ENCODE assay signal across 10 cellular contexts in genomic region chrX:49183701-49184281, GRCh38. TPM values are rescaled to one million over a fixed set of nuclear protein-coding genes. Genes with fewer than 3 reads are reported as not detected.
DNase-seq lines count a peak whose midpoint lies in the region; ATAC-seq, FAIRE-seq and TF ChIP-seq lines count a peak whose summit lies in the region.
"Had no signal": no experiment of that assay in that cellular context is flagged by ENCODE, and none has a peak within 500 bp of the region (broad histone marks: within the 10 kb centered on the region; RNA-seq: fewer than 3 reads in every experiment).

No MANE protein-coding gene starts in this region.

- peaks cover 15% of the 10 kb centered on the region; the same call in 1 of the 2 replicates for H4K20me1 ChIP-seq in BLaER1
- peaks cover 0 to 3% of the 10 kb centered on the region in 2 experiments for H4K20me1 ChIP-seq in H1 (replicated peaks in 1 of 2; ENCODE audit: control insufficient read depth in 1 of 2, insufficient read depth in 2 of 2, low read length in 2 of 2)

- H2BK12ac ChIP-seq in H1 (ENCODE audit: low read depth, low read length) = no peak overlapping the region

- no peaks in the 10 kb centered on the region for H3K36me3 Mint-ChIP-seq in IgD-negative memory B cell
- peaks cover 6% of the 10 kb centered on the region for H3K36me3 Mint-ChIP-seq in osteocyte (ENCODE audit: unreplicated experiment)

- H3K27me3 Mint-ChIP-seq in IgD-negative memory B cell = no peaks in the 10 kb centered on the region
- no peaks in the 10 kb centered on the region for H3K27me3 Mint-ChIP-seq in osteocyte (ENCODE audit: unreplicated experiment)

- H2AK5ac ChIP-seq in H1 (ENCODE audit: low read depth, low read length) = no peak overlapping the region

- no peak overlapping the region for H3K14ac ChIP-seq in H1 (ENCODE audit: insufficient read length)

- no peak overlapping the region for H3K4ac ChIP-seq in H1 (replicated peaks; ENCODE audit: insufficient read length, low read depth, low read length)

- no peak overlapping the region for H2AFZ ChIP-seq in H1 (ENCODE audit: low read length)

- no peaks in the 10 kb centered on the region for H3K79me1 ChIP-seq in H1 (ENCODE audit: low read depth, low read length)

- H3K27ac ChIP-seq in BLaER1 = no peak overlapping the region
- H3K27ac ChIP-seq in H1 (ENCODE audit: low read depth, low read length) = no peak overlapping the region

- H3K4me3 Mint-ChIP-seq in IgD-negative memory B cell (peak overlapping the region in 2 of 4 donors; percentile 9 to 88), osteocyte (ENCODE audit: unreplicated experiment) (peak overlapping the region; percentile 62)

- H2BK15ac ChIP-seq in H1 (ENCODE audit: low read length) = no peak overlapping the region

- no peak overlapping the region for H3K18ac ChIP-seq in H1 (ENCODE audit: extremely low read depth, low read length)

- no peak for TF ChIP-seq POLR2A in H1 (IDR thresholded peaks at IDR 0.05; ENCODE audit: control extremely low read depth in 1 of 2, low read depth in 2 of 2, low read length in 2 of 2)

- H3K9ac ChIP-seq in BLaER1 (no peak overlapping the region), H1 (replicated peaks in 1 of 4; ENCODE audit: extremely low read depth in 1 of 4, low read depth in 3 of 4, low read length in 3 of 4) (no peak overlapping the region)

- H3K9me3 Mint-ChIP-seq in IgD-negative memory B cell (peaks cover 0 to 1% (median 0%) of the 10 kb centered on the region in 3 donors), osteocyte (ENCODE audit: unreplicated experiment) (peaks cover 4% of the 10 kb centered on the region)

- H3K4me1 Mint-ChIP-seq in IgD-negative memory B cell (peaks cover 0 to 5% (median 4%) of the 10 kb centered on the region in 3 donors), osteocyte (ENCODE audit: unreplicated experiment) (peaks cover 14% of the 10 kb centered on the region)

- H3K23ac ChIP-seq in H1 (ENCODE audit: insufficient read length) = no peak overlapping the region

- CTCF ChIA-PET in H1 (lab: Charles Lee; ENCODE audit: partially characterized antibody) = interaction anchor here (0.7 kb wide), 2 partner anchors 17 to 28 kb away, joined by 3 read pairs; no protein-coding TSS in a partner anchor

- TF ChIP-seq CTCF in H1 (IDR thresholded peaks at IDR 0.05; ENCODE audit: control extremely low read depth in 1 of 3, insufficient read depth in 1 of 3, low read depth in 1 of 3, low read length in 3 of 3) = no peak
- TF ChIP-seq CTCF in osteocyte (IDR thresholded peaks at IDR 0.05) = no peak

- H3K56ac ChIP-seq in H1 (replicated peaks; ENCODE audit: insufficient read length, low read depth, low read length) = no peak overlapping the region

- H3K4me1 ChIP-seq in BLaER1 (peaks cover 16% of the 10 kb centered on the region), H1 (replicated peaks in 1 of 4; ENCODE audit: control insufficient read depth in 3 of 4, insufficient read depth in 4 of 4, low read length in 3 of 4) (peaks cover 0 to 6% (median 5%) of the 10 kb centered on the region in 4 experiments; a peak in 3 of 7 replicates)

- no peak overlapping the region for H4K91ac ChIP-seq in H1 (replicated peaks; ENCODE audit: insufficient read length, low read length)

- no peak overlapping the region for H4K5ac ChIP-seq in H1 (ENCODE audit: insufficient read length, low read depth, low read length)

- FAIRE-seq in H1 (lab: Jason Lieb, UNC) = no peak
- no peak for FAIRE-seq in frontal cortex (lab: Jason Lieb, UNC)

- no peak overlapping the region for H3K4me3 ChIP-seq in BLaER1
- H3K4me3 ChIP-seq in H1 (ENCODE audit: extremely low read depth in 1 of 4, insufficient read depth in 2 of 4, low read depth in 3 of 4, low read length in 4 of 4) = peak overlapping the region in 1 of 4 experiments; percentile 75; a peak in 1 of 8 replicates

- TF ChIP-seq RAD21 in H1 (IDR thresholded peaks at IDR 0.05 in 1 of 2, conservative IDR thresholded peaks at IDR 0.05 in 1 of 2; ENCODE audit: low read depth in 2 of 2, low read length in 2 of 2) = no peak

- ATAC-seq in GM21515 (IDR thresholded peaks at IDR 0.05; ENCODE audit: unreplicated experiment) = no peak

- peaks cover 7% of the 10 kb centered on the region for H3K9me3 ChIP-seq in BLaER1
- H3K9me3 ChIP-seq in H1 (ENCODE audit: insufficient read depth in 2 of 2, low read depth in 1 of 2, low read length in 1 of 2) = no peaks in the 10 kb centered on the region

- no peak overlapping the region for H2BK20ac ChIP-seq in H1 (ENCODE audit: low read length)

- H3K36me3 ChIP-seq in BLaER1 = peaks cover 41% of the 10 kb centered on the region
- H3K36me3 ChIP-seq in H1 (ENCODE audit: control insufficient read depth in 2 of 4, insufficient read depth in 4 of 4, low read length in 3 of 4) = peaks cover 0 to 9% (median 2%) of the 10 kb centered on the region in 4 experiments; a peak in 4 of 8 replicates

- H3K27ac Mint-ChIP-seq in IgD-negative memory B cell = peak overlapping the region; percentile 78 to 98 (median 89)
- H3K27ac Mint-ChIP-seq in osteocyte (ENCODE audit: unreplicated experiment) = peak overlapping the region; percentile 68

- H2BK120ac ChIP-seq in H1 (replicated peaks; ENCODE audit: low read depth, low read length) = no peak overlapping the region

- H3K27me3 ChIP-seq in BLaER1 = no peaks in the 10 kb centered on the region
- H3K27me3 ChIP-seq in H1 (replicated peaks in 1 of 4; ENCODE audit: control insufficient read depth in 3 of 4, extremely low read depth in 1 of 4, insufficient read depth in 3 of 4, low read length in 3 of 4) = no peaks in the 10 kb centered on the region

- 80% methylated on average over 10 of the region's 18 CpGs; no CpG with 5 or more reads in 1 of the 2 experiments for WGBS in H1 (ENCODE audit: extremely low coverage in 1 of 2, insufficient coverage in 1 of 2, insufficient read length in 1 of 2, insufficient replicate concordance in 2 of 2, low coverage in 1 of 2, low lambda C conversion rate in 2 of 2, missing lambda C conversion rate in 1 of 2), 2 experiments

- H3K4me2 ChIP-seq in BLaER1 = peak overlapping the region; percentile 87
- peak overlapping the region; percentile 60 to 68 for H3K4me2 ChIP-seq in H1 (ENCODE audit: insufficient read depth in 1 of 2, low read depth in 2 of 2, low read length in 2 of 2)

- no peaks in the 10 kb centered on the region for H3K79me2 ChIP-seq in H1 (ENCODE audit: control insufficient read depth in 1 of 2, insufficient read depth in 2 of 2, low read length in 2 of 2)

- H4K8ac ChIP-seq in H1 (ENCODE audit: extremely low read depth, insufficient read depth, low read length) = no peak overlapping the region

- POLR2A ChIA-PET in H1 (lab: Charles Lee; ENCODE audit: partially characterized antibody) = interaction anchor here (1.6 kb wide), 1 partner anchor 46 kb away, joined by 4 read pairs; no protein-coding TSS in a partner anchor

- no peak overlapping the region for H2BK5ac ChIP-seq in H1 (ENCODE audit: low read depth, low read length)

- H3K23me2 ChIP-seq in H1 (ENCODE audit: low read depth, low read length) = peaks cover 7% of the 10 kb centered on the region; the same call in 1 of the 2 replicates

- DNase-seq in H1 (ENCODE audit: low read depth in 1 of 2, low spot score in 2 of 2) (no peak), osteocyte (ENCODE audit: extremely low spot score, unreplicated experiment) (no peak), frontal cortex (ENCODE audit: low spot score in 2 of 2) (no peak), Ammon's horn (ENCODE audit: low spot score) (no peak)
- no peak for DNase-seq in stimulated activated CD4-positive, alpha-beta T cell treated with anti-CD3 and anti-CD28 coated beads, Interleukin-1b, Interleukin-23, amount 100 ng/mL, for 48 hours

- TF ChIP-seq EP300 in H1 (IDR thresholded peaks at IDR 0.05; ENCODE audit: borderline replicate concordance in 1 of 2, low read depth in 2 of 2, low read length in 2 of 2) = no peak

RNA-seq across cellular contexts. Expression of gene PRICKLE3, which starts 2.4 kb away (rescaled TPM):
- 9.5 TPM for polyA plus RNA-seq in IgD-negative memory B cell
- total RNA-seq in H1 (2021; fragmentation: NEBNext Ultra II Directional; extraction: Animal tissue kit (Norgen Biotek cat#: 25700)) = 8.4 and 10.6 TPM in 2 replicates
- 9.1 and 15.1 TPM in 2 replicates for polyA plus RNA-seq in H1 (2011; rRNA removed)
- 5.4 TPM for polyA plus RNA-seq in H1 (2011; cell fraction: cytosol; rRNA removed)
- polyA plus RNA-seq in H1 (2011; cell fraction: nucleus; rRNA removed) = 16.0 TPM
- polyA plus RNA-seq in H1 (2012, experiment 1 of 2) = 9.0 to 13.6 TPM (median 12.4 TPM) in 4 replicates
- polyA plus RNA-seq in H1 (2012, experiment 2 of 2) = 12.3 TPM
- polyA plus RNA-seq in H1 (2013, experiment 1 of 2) = 5.5 TPM
- polyA plus RNA-seq in H1 (2013, experiment 2 of 2) = 5.2 TPM
- polyA minus RNA-seq in H1 (2011; rRNA and poly(A)+ RNA removed) = 5.5 and 6.8 TPM in 2 replicates
- 8.3 TPM for polyA minus RNA-seq in H1 (2011; cell fraction: cytosol; rRNA and poly(A)+ RNA removed)
- 11.0 TPM for polyA minus RNA-seq in H1 (2011; cell fraction: nucleus; rRNA and poly(A)+ RNA removed)
- 7.7 and 8.5 TPM in 2 replicates for total RNA-seq in osteocyte
- total RNA-seq in frontal cortex = under 0.01 TPM

RNA-seq across cellular contexts. Expression of gene PLP2, which starts 12.1 kb away (rescaled TPM):
- polyA plus RNA-seq in IgD-negative memory B cell = 292 TPM
- total RNA-seq in H1 (2021; fragmentation: NEBNext Ultra II Directional; extraction: Animal tissue kit (Norgen Biotek cat#: 25700)) = 9.0 and 10.3 TPM in 2 replicates
- 23.4 and 25.6 TPM in 2 replicates for polyA plus RNA-seq in H1 (2011; rRNA removed)
- polyA plus RNA-seq in H1 (2011; cell fraction: cytosol; rRNA removed) = 14.0 TPM
- 8.6 TPM for polyA plus RNA-seq in H1 (2011; cell fraction: nucleus; rRNA removed)
- 14.3 to 18.4 TPM (median 15.5 TPM) in 4 replicates for polyA plus RNA-seq in H1 (2012, experiment 1 of 2)
- 16.9 TPM for polyA plus RNA-seq in H1 (2012, experiment 2 of 2)
- 31.9 TPM for polyA plus RNA-seq in H1 (2013, experiment 1 of 2)
- 39.0 TPM for polyA plus RNA-seq in H1 (2013, experiment 2 of 2)
- polyA minus RNA-seq in H1 (2011; rRNA and poly(A)+ RNA removed) = 7.6 and 10.2 TPM in 2 replicates
- 8.1 TPM for polyA minus RNA-seq in H1 (2011; cell fraction: cytosol; rRNA and poly(A)+ RNA removed)
- polyA minus RNA-seq in H1 (2011; cell fraction: nucleus; rRNA and poly(A)+ RNA removed) = 2.0 TPM
- 97.4 and 100 TPM in 2 replicates for total RNA-seq in osteocyte
- total RNA-seq in frontal cortex = 0.82 TPM

RNA-seq across cellular contexts. Expression of gene SYP, which starts 16.2 kb away (rescaled TPM):
- polyA plus RNA-seq in IgD-negative memory B cell = 1.1 TPM
- 10.2 and 10.8 TPM in 2 replicates for total RNA-seq in H1 (2021; fragmentation: NEBNext Ultra II Directional; extraction: Animal tissue kit (Norgen Biotek cat#: 25700))
- 4.3 and 7.2 TPM in 2 replicates for polyA plus RNA-seq in H1 (2011; rRNA removed)
- polyA plus RNA-seq in H1 (2011; cell fraction: cytosol; rRNA removed) = 5.8 TPM
- 7.7 TPM for polyA plus RNA-seq in H1 (2011; cell fraction: nucleus; rRNA removed)
- 10.7 to 13.8 TPM (median 12.0 TPM) in 4 replicates for polyA plus RNA-seq in H1 (2012, experiment 1 of 2)
- polyA plus RNA-seq in H1 (2012, experiment 2 of 2) = 10.9 TPM
- polyA plus RNA-seq in H1 (2013, experiment 1 of 2) = 8.1 TPM
- 8.3 TPM for polyA plus RNA-seq in H1 (2013, experiment 2 of 2)
- polyA minus RNA-seq in H1 (2011; rRNA and poly(A)+ RNA removed) = 4.7 and 8.7 TPM in 2 replicates
- 4.3 TPM for polyA minus RNA-seq in H1 (2011; cell fraction: cytosol; rRNA and poly(A)+ RNA removed)
- 3.1 TPM for polyA minus RNA-seq in H1 (2011; cell fraction: nucleus; rRNA and poly(A)+ RNA removed)
- 1.5 and 2.3 TPM in 2 replicates for total RNA-seq in osteocyte
- total RNA-seq in frontal cortex = 151 TPM

RNA-seq across cellular contexts. Expression of gene MAGIX, which starts 21.2 kb away (rescaled TPM):
- polyA plus RNA-seq in IgD-negative memory B cell (0.49 TPM), H1 (2011; rRNA removed) (1.1 and 1.9 TPM in 2 replicates)
- total RNA-seq in H1 (2021; fragmentation: NEBNext Ultra II Directional; extraction: Animal tissue kit (Norgen Biotek cat#: 25700)) = 0.37 and 0.46 TPM in 2 replicates
- 0.97 TPM for polyA plus RNA-seq in H1 (2011; cell fraction: cytosol; rRNA removed)
- 1.9 TPM for polyA plus RNA-seq in H1 (2011; cell fraction: nucleus; rRNA removed)
- polyA plus RNA-seq in H1 (2012, experiment 1 of 2) = 0.42 to 0.62 TPM (median 0.58 TPM) in 4 replicates
- polyA plus RNA-seq in H1 (2012, experiment 2 of 2) = 1.0 TPM
- 0.32 TPM for polyA plus RNA-seq in H1 (2013, experiment 1 of 2)
- 0.53 TPM for polyA plus RNA-seq in H1 (2013, experiment 2 of 2)
- polyA minus RNA-seq in H1 (2011; rRNA and poly(A)+ RNA removed) = 0.09 and 0.15 TPM in 2 replicates
- polyA minus RNA-seq in H1 (2011; cell fraction: cytosol; rRNA and poly(A)+ RNA removed) = not detected
- polyA minus RNA-seq in H1 (2011; cell fraction: nucleus; rRNA and poly(A)+ RNA removed) = 1.2 TPM
- total RNA-seq in osteocyte (1.2 and 2.3 TPM in 2 replicates), frontal cortex (2.4 TPM)

RNA-seq across cellular contexts. Expression of gene CACNA1F, which starts 49.3 kb away (rescaled TPM):
- polyA plus RNA-seq in IgD-negative memory B cell = not detected
- 0.77 and 0.84 TPM in 2 replicates for total RNA-seq in H1 (2021; fragmentation: NEBNext Ultra II Directional; extraction: Animal tissue kit (Norgen Biotek cat#: 25700))
- 0.59 and 1.7 TPM in 2 replicates for polyA plus RNA-seq in H1 (2011; rRNA removed)
- polyA plus RNA-seq in H1 (2011; cell fraction: cytosol; rRNA removed) = 1.1 TPM
- polyA plus RNA-seq in H1 (2011; cell fraction: nucleus; rRNA removed) = 6.3 TPM
- polyA plus RNA-seq in H1 (2012, experiment 1 of 2) = 0.62 to 1.1 TPM (median 0.82 TPM) in 4 replicates
- 0.33 TPM for polyA plus RNA-seq in H1 (2012, experiment 2 of 2)
- polyA plus RNA-seq in H1 (2013, experiment 1 of 2) = 0.59 TPM
- 0.42 TPM for polyA plus RNA-seq in H1 (2013, experiment 2 of 2)
- polyA minus RNA-seq in H1 (2011; rRNA and poly(A)+ RNA removed) = 0.76 and 1.2 TPM in 2 replicates
- 1.6 TPM for polyA minus RNA-seq in H1 (2011; cell fraction: cytosol; rRNA and poly(A)+ RNA removed)
- 3.7 TPM for polyA minus RNA-seq in H1 (2011; cell fraction: nucleus; rRNA and poly(A)+ RNA removed)
- not detected in 2 replicates for total RNA-seq in osteocyte
- total RNA-seq in frontal cortex = under 0.01 TPM
- total RNA-seq: G401, skeletal muscle tissue had no signal

Comparison
In these comparisons a context has a peak if more than half of its experiments do, and no peak if none do; other contexts are left out.
1. RNA of gene SYP, which starts 16.2 kb away (total RNA-seq): 151 TPM in frontal cortex (single experiment); 10.2 to 10.8 TPM in H1 and 1.5 to 2.3 TPM in osteocyte; every median in the first group is over 10 times any median in the second.